8 cellular contexts compared by ENCODE assay signal in genomic region chr11:13487661-13488030, GRCh38. TPM values are rescaled to one million over a fixed set of nuclear protein-coding genes. Genes with fewer than 3 reads are reported as not detected.
DNase-seq lines count a peak whose midpoint lies in the region; ATAC-seq lines count a peak whose summit lies in the region.

No MANE protein-coding gene starts in this region.

- peak overlapping the region; percentile 29 for H3K27ac Mint-ChIP-seq in T-helper 1 cell treated with Interleukin-12 subunit alpha and Interleukin-12 subunit beta and Interleukin-4 antibody, amounts not matched to agents 30 μg/mL and 1 μg/mL, for 36 hours

- H3K9me3 ChIP-seq in iPS-15b (ENCODE audit: control insufficient read depth, insufficient read depth, low read length), result no peaks in the 10 kb centered on the region

- no peaks in the 10 kb centered on the region for H3K36me3 Mint-ChIP-seq in T-helper 1 cell treated with Interleukin-12 subunit alpha and Interleukin-12 subunit beta and Interleukin-4 antibody, amounts not matched to agents 30 μg/mL and 1 μg/mL, for 36 hours (ENCODE audit: low read depth)

- H3K27me3 ChIP-seq in iPS-15b (ENCODE audit: control insufficient read depth, insufficient read depth, low read length), result no peaks in the 10 kb centered on the region

- H3K9ac ChIP-seq in iPS-15b (ENCODE audit: low read depth, low read length), result peak overlapping the region; percentile 60

- peak overlapping the region; percentile 75 for H3K4me3 ChIP-seq in iPS-15b (ENCODE audit: low read depth, low read length)

- peaks cover 3% of the 10 kb centered on the region for H3K4me1 Mint-ChIP-seq in T-helper 1 cell treated with Interleukin-12 subunit alpha and Interleukin-12 subunit beta and Interleukin-4 antibody, amounts not matched to agents 30 μg/mL and 1 μg/mL, for 36 hours (ENCODE audit: low read depth)

- H3K4me1 ChIP-seq in iPS-15b (ENCODE audit: control insufficient read depth, insufficient read depth, low read length), result peaks cover 2% of the 10 kb centered on the region

- ATAC-seq in HG03060 (IDR thresholded peaks at IDR 0.05; ENCODE audit: low read depth, unreplicated experiment), result peak; percentile 53

- peak overlapping the region; percentile 73 for H3K4me3 Mint-ChIP-seq in T-helper 1 cell treated with Interleukin-12 subunit alpha and Interleukin-12 subunit beta and Interleukin-4 antibody, amounts not matched to agents 30 μg/mL and 1 μg/mL, for 36 hours

- peak; percentile 64 for DNase-seq in activated effector memory CD4-positive, alpha-beta T cell treated with anti-CD3 and anti-CD28 coated beads, Interleukin-2, amount 50 U/mL, for 16 hours
- DNase-seq in activated effector memory CD4-positive, alpha-beta T cell treated with Interleukin-2 at 50 U/mL for 16 hours, result no peak
- DNase-seq in SK-N-DZ (ENCODE audit: low spot score) (no peak), GF-D8 (lab: John Stamatoyannopoulos, UW) (no peak), KG1 (lab: John Stamatoyannopoulos, UW) (no peak)

- H3K9me3 Mint-ChIP-seq in T-helper 1 cell treated with Interleukin-12 subunit alpha and Interleukin-12 subunit beta and Interleukin-4 antibody, amounts not matched to agents 30 μg/mL and 1 μg/mL, for 36 hours, result peaks cover 3% of the 10 kb centered on the region

- peaks cover 7% of the 10 kb centered on the region for H3K27me3 Mint-ChIP-seq in T-helper 1 cell treated with Interleukin-12 subunit alpha and Interleukin-12 subunit beta and Interleukin-4 antibody, amounts not matched to agents 30 μg/mL and 1 μg/mL, for 36 hours (ENCODE audit: low read depth)

- H3K36me3 ChIP-seq in iPS-15b (ENCODE audit: control insufficient read depth, insufficient read depth, low read length), result no peaks in the 10 kb centered on the region

RNA-seq across cellular contexts. Expression of gene PTH, which starts 8.2 kb away (rescaled TPM):
- polyA plus RNA-seq in SK-N-DZ (2014; cell fraction: cytosol; rRNA removed), result not detected in 2 replicates
- not detected in 2 replicates for polyA plus RNA-seq in SK-N-DZ (2014; cell fraction: nucleus; rRNA removed)

RNA-seq across cellular contexts. Expression of gene BTBD10, which starts 24.6 kb away (rescaled TPM):
- polyA plus RNA-seq in SK-N-DZ (2014; cell fraction: cytosol; rRNA removed), result 30.4 and 37.6 TPM in 2 replicates
- 19.4 and 26.9 TPM in 2 replicates for polyA plus RNA-seq in SK-N-DZ (2014; cell fraction: nucleus; rRNA removed)
